Comparison of ENCODE assay signal across 1 cellular context in the genomic region with DNA sequence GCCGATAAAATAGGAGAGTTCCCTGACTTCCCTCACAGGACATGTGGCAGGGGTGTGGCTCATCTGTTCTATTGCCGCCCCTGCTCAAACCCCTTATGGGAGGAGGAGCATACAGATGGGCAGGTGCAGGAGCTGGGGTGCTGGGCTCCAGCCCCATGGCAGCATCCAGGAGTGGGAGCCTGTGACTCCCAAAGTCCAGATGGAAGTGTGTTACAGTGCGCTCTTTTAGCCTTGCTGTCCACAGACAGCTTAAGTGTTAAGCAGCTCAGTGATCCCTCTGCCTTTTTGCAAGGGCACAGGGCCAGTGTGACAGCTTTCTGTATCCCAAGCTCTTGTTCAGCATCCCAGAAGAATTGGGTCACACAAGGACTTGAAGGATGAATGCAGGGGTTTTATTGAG.
TF ChIP-seq lines count a peak whose summit lies in the region.

No MANE protein-coding gene starts in this region.

TF ChIP-seq in H1, 55 proteins besides CTCF, POLR2A, EP300 and RAD21 (continued from another document):
- TF ChIP-seq SRF (IDR thresholded peaks at IDR 0.05; ENCODE audit: low read depth, low read length): no peak
- no peak for TF ChIP-seq TCF12 (IDR thresholded peaks at IDR 0.05; ENCODE audit: low read depth, low read length)
- TF ChIP-seq POLR2AphosphoS5 (IDR thresholded peaks at IDR 0.05; ENCODE audit: low read depth, low read length): no peak
TF ChIP-seq in H1: peak in this region for 0.
